17 cellular contexts compared by ENCODE assay signal in the genomic region with DNA sequence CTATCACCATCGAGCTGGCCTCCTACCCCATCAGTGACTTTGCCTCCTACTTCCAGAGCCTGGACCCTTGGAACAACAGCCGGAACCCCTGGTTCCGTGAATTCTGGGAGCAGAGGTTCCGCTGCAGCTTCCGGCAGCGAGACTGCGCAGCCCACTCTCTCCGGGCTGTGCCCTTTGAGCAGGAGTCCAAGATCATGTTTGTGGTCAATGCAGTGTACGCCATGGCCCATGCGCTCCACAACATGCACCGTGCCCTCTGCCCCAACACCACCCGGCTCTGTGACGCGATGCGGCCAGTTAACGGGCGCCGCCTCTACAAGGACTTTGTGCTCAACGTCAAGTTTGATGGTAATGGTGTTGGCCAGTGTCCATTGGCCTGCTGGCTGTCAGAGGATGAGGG. TPM values are rescaled to one million over a fixed set of nuclear protein-coding genes. Genes with fewer than 3 reads are reported as not detected.
"Had no signal": no experiment of that assay in that cellular context is flagged by ENCODE, and none has a peak within 500 bp of the region (broad histone marks: within the 10 kb centered on the region; RNA-seq: fewer than 3 reads in every experiment).

No MANE protein-coding gene starts in this region.

- DNase-seq: activated CD8-positive, alpha-beta T cell treated with anti-CD3 and anti-CD28 coated beads for 36 hours; activated T-cell treated with anti-CD3 and anti-CD28 coated beads for 4 hours; amniotic stem cell; body of pancreas; dermis blood vessel endothelial cell; erythroblast; hypothalamus; left colon; nephron progenitor cell; psoas muscle; stimulated activated CD4-positive, alpha-beta T cell treated with anti-CD3 and anti-CD28 coated beads, Interleukin-2, amount 100 ng/mL, for 24 hours; SW 1271 had no signal

- H3K36me3 ChIP-seq: right lobe of liver had no signal

- H3K4me1 ChIP-seq: body of pancreas, psoas muscle, right lobe of liver had no signal

- H3K27me3 ChIP-seq: body of pancreas, right lobe of liver had no signal

- ATAC-seq: activated CD8-positive, alpha-beta T cell treated with anti-CD3 and anti-CD28 coated beads for 36 hours; activated naive CD4-positive, alpha-beta T cell treated with anti-CD3 and anti-CD28 coated beads, Interleukin-2, amount 50 U/mL, for 72 hours; body of pancreas; left colon; psoas muscle; right lobe of liver had no signal

- H3K27ac ChIP-seq: body of pancreas, psoas muscle, right lobe of liver had no signal

- H3K4me3 Mint-ChIP-seq: activated CD8-positive, alpha-beta T cell treated with anti-CD3 and anti-CD28 coated beads for 36 hours; memory B cell; nephron progenitor cell; stimulated activated naive CD8-positive, alpha-beta T cell treated with anti-CD3 and anti-CD28 coated beads, Interleukin-15, Interleukin-2, amounts not matched to agents 100 ng/mL and 50 ng/mL, for 24 hours; T-helper 2 cell treated with Interferon-gamma antibody and Interleukin-4, amounts not matched to agents 5 μg/mL and 100 μg/mL, for 36 hours had no signal

- H3K4me3 ChIP-seq: body of pancreas, psoas muscle, right lobe of liver had no signal

- H3K9me3 ChIP-seq: body of pancreas, psoas muscle, right lobe of liver had no signal

- H3K9me3 Mint-ChIP-seq: activated CD8-positive, alpha-beta T cell treated with anti-CD3 and anti-CD28 coated beads for 36 hours; activated naive CD4-positive, alpha-beta T cell treated with anti-CD3 and anti-CD28 coated beads, Interleukin-2, amount 50 U/mL, for 72 hours; memory B cell; nephron progenitor cell; stimulated activated naive CD8-positive, alpha-beta T cell treated with anti-CD3 and anti-CD28 coated beads, Interleukin-15, Interleukin-2, amounts not matched to agents 100 ng/mL and 50 ng/mL, for 24 hours; T-helper 2 cell treated with Interferon-gamma antibody and Interleukin-4, amounts not matched to agents 5 μg/mL and 100 μg/mL, for 36 hours had no signal

- H3K36me3 Mint-ChIP-seq: activated naive CD4-positive, alpha-beta T cell treated with anti-CD3 and anti-CD28 coated beads, Interleukin-2, amount 50 U/mL, for 72 hours had no signal

- H3K27me3 Mint-ChIP-seq: stimulated activated naive CD8-positive, alpha-beta T cell treated with anti-CD3 and anti-CD28 coated beads, Interleukin-15, Interleukin-2, amounts not matched to agents 100 ng/mL and 50 ng/mL, for 24 hours had no signal

- H3K27ac Mint-ChIP-seq: activated CD8-positive, alpha-beta T cell treated with anti-CD3 and anti-CD28 coated beads for 36 hours; memory B cell; nephron progenitor cell; stimulated activated naive CD8-positive, alpha-beta T cell treated with anti-CD3 and anti-CD28 coated beads, Interleukin-15, Interleukin-2, amounts not matched to agents 100 ng/mL and 50 ng/mL, for 24 hours; T-helper 2 cell treated with Interferon-gamma antibody and Interleukin-4, amounts not matched to agents 5 μg/mL and 100 μg/mL, for 36 hours had no signal

RNA-seq across cellular contexts. Expression of a gene that starts 6.1 kb away (rescaled TPM):
- total RNA-seq: left colon had no signal
